ENCODE assay signal across 18 cellular contexts in genomic region chr17:79159471-79159870, GRCh38.
DNase-seq lines count a peak whose midpoint lies in the region; TF ChIP-seq lines count a peak whose summit lies in the region.
"Had no signal": no experiment of that assay in that cellular context is flagged by ENCODE, and none has a peak within 500 bp of the region (broad histone marks: within the 10 kb centered on the region; RNA-seq: fewer than 3 reads in every experiment).

No MANE protein-coding gene starts in this region.

- H3K27ac ChIP-seq in H9 (ENCODE audit: insufficient read length, low read depth, low read length) (no peak overlapping the region), WERI-Rb-1 (peak overlapping the region; percentile 2; the same call in 1 of the 2 replicates), endodermal cell (ENCODE audit: low read depth, low read length) (no peak overlapping the region), neuronal stem cell (replicated peaks; ENCODE audit: low read length) (no peak overlapping the region)
- H3K27ac ChIP-seq: A549, GM23248 had no signal

- TF ChIP-seq CTCF in H9 (conservative IDR thresholded peaks at IDR 0.05), result no peak
- no peak for TF ChIP-seq CTCF in WERI-Rb-1 (IDR thresholded peaks at IDR 0.05; ENCODE audit: low read depth, low read length)
- TF ChIP-seq CTCF in endodermal cell (conservative IDR thresholded peaks at IDR 0.05), result no peak

- H3K4me1 Mint-ChIP-seq in H9 (peaks cover 8 to 19% of the 10 kb centered on the region in 2 experiments), endodermal cell (no peaks in the 10 kb centered on the region)

- no CpG with 5 or more reads among the region's 6 CpGs for WGBS in H9 (ENCODE audit: extremely low coverage, insufficient read length, low lambda C conversion rate)
- 80 to 91% methylated on average over 2 to 6 of the region's 6 CpGs for WGBS in endodermal cell (ENCODE audit: insufficient coverage in 1 of 2, insufficient read length in 1 of 2), 2 experiments
- no CpG with 5 or more reads among the region's 6 CpGs for WGBS in neuronal stem cell (ENCODE audit: extremely low coverage in 2 of 2, insufficient read length in 2 of 2, insufficient replicate concordance in 1 of 2), 2 donors

- H2BK12ac ChIP-seq in H9 (ENCODE audit: insufficient read length, low read depth, low read length) (no peak overlapping the region), neuronal stem cell (ENCODE audit: low read length) (peak overlapping the region; percentile 84)

- no peaks in the 10 kb centered on the region for H3K23me2 ChIP-seq in H9 (ENCODE audit: insufficient read length, low read depth, low read length, poor library complexity, severe bottlenecking)

- no peaks in the 10 kb centered on the region for H3K4me1 ChIP-seq in H9 (ENCODE audit: insufficient read depth, low read length)
- no peaks in the 10 kb centered on the region for H3K4me1 ChIP-seq in endodermal cell (ENCODE audit: control insufficient read depth, insufficient read depth, low read length)
- peaks cover 0 to 6% of the 10 kb centered on the region in 2 donors for H3K4me1 ChIP-seq in neuronal stem cell (ENCODE audit: control insufficient read depth in 2 of 2, insufficient read depth in 1 of 2, low read depth in 1 of 2, low read length in 2 of 2)
- H3K4me1 ChIP-seq: A549, Caco-2, HAP-1 had no signal

- H3K36me3 ChIP-seq in WERI-Rb-1 (peaks cover 9% of the 10 kb centered on the region; the same call in 1 of the 2 replicates), endodermal cell (ENCODE audit: control insufficient read depth, insufficient read depth, low read length) (no peaks in the 10 kb centered on the region), neuronal stem cell (replicated peaks in 1 of 2; ENCODE audit: control insufficient read depth in 2 of 2, insufficient read depth in 2 of 2, low read length in 2 of 2) (no peaks in the 10 kb centered on the region)
- H3K36me3 ChIP-seq: HAP-1 had no signal

- H3K14ac ChIP-seq in H9 (ENCODE audit: insufficient read depth, low read length) (no peak overlapping the region), neuronal stem cell (ENCODE audit: low read length) (peak overlapping the region; percentile 71)

- DNase-seq in H9, result no peak
- DNase-seq in WERI-Rb-1, result no peak
- no peak for DNase-seq in endodermal cell
- DNase-seq in neuronal stem cell (ENCODE audit: low spot score), result no peak
- DNase-seq in occipital lobe (lab: John Stamatoyannopoulos, UW), result no peak
- DNase-seq in Ammon's horn (ENCODE audit: low spot score), result no peak
- no peak for DNase-seq in NCI-H524 (lab: John Stamatoyannopoulos, UW)
- DNase-seq: 8988T; ACHN; AML-193; C1 segment of cervical spinal cord; Caco-2; CD4-positive, alpha-beta memory T cell; DMS153; DND-41; GM23248 had no signal

- H2BK120ac ChIP-seq in H9 (ENCODE audit: low read depth, low read length, poor library complexity, severe bottlenecking) (no peak overlapping the region), neuronal stem cell (ENCODE audit: low read depth, low read length) (no peak overlapping the region)

- peak overlapping the region; percentile 18 for H3K23ac ChIP-seq in H9 (ENCODE audit: insufficient read length, low read depth, low read length)
- peak overlapping the region; percentile 73 for H3K23ac ChIP-seq in neuronal stem cell (ENCODE audit: low read depth, low read length, poor library complexity)

- no peaks in the 10 kb centered on the region for H3K27me3 ChIP-seq in H9 (ENCODE audit: insufficient read depth, low read length)
- no peaks in the 10 kb centered on the region for H3K27me3 ChIP-seq in WERI-Rb-1 (ENCODE audit: insufficient read depth, low read depth, severe bottlenecking)
- H3K27me3 ChIP-seq in endodermal cell (ENCODE audit: control insufficient read depth, insufficient read depth, low read length, poor library complexity, severe bottlenecking), result no peaks in the 10 kb centered on the region
- peaks cover 0 to 58% (median 0%) of the 10 kb centered on the region in 3 experiments for H3K27me3 ChIP-seq in neuronal stem cell (ENCODE audit: control insufficient read depth in 3 of 3, insufficient read depth in 3 of 3, low read depth in 1 of 3, low read length in 3 of 3)

- no peaks in the 10 kb centered on the region for H3K79me1 ChIP-seq in H9 (ENCODE audit: insufficient read depth, low read depth, low read length, poor library complexity, severe bottlenecking)
- no peaks in the 10 kb centered on the region for H3K79me1 ChIP-seq in neuronal stem cell (ENCODE audit: low read depth, low read length)

- no peak overlapping the region for H3K4ac ChIP-seq in H9 (ENCODE audit: low read depth, low read length)
- H3K4ac ChIP-seq in neuronal stem cell (ENCODE audit: low read length), result peak overlapping the region; percentile 76

- no peaks in the 10 kb centered on the region for H3K9me3 ChIP-seq in H9 (ENCODE audit: control insufficient read depth, low read depth, low read length)
- no peaks in the 10 kb centered on the region for H3K9me3 ChIP-seq in WERI-Rb-1 (ENCODE audit: severe bottlenecking)
- H3K9me3 ChIP-seq in endodermal cell (ENCODE audit: control insufficient read depth, low read length), result no peaks in the 10 kb centered on the region
- H3K9me3 ChIP-seq in neuronal stem cell (replicated peaks in 1 of 2; ENCODE audit: control insufficient read depth in 2 of 2, insufficient read depth in 1 of 2, low read depth in 1 of 2, low read length in 2 of 2), result no peaks in the 10 kb centered on the region
- H3K9me3 ChIP-seq: A549, Caco-2, HAP-1 had no signal

- H2AK5ac ChIP-seq in H9 (ENCODE audit: insufficient read length, low read length), result no peak overlapping the region
- peak overlapping the region; percentile 56 for H2AK5ac ChIP-seq in neuronal stem cell (ENCODE audit: low read depth, low read length)

- H3K36me3 Mint-ChIP-seq in H9 (ENCODE audit: insufficient read depth in 1 of 3, low read depth in 3 of 3), result no peaks in the 10 kb centered on the region
- H3K36me3 Mint-ChIP-seq in endodermal cell (ENCODE audit: low read depth), result no peaks in the 10 kb centered on the region
- H3K36me3 Mint-ChIP-seq: CD4-positive, alpha-beta memory T cell had no signal

- no peak overlapping the region for H4K8ac ChIP-seq in H9 (replicated peaks; ENCODE audit: insufficient read length, low read depth, low read length)
- H4K8ac ChIP-seq in neuronal stem cell (ENCODE audit: low read depth, low read length), result peak overlapping the region; percentile 17

- no peak overlapping the region for H3K4me2 ChIP-seq in H9 (ENCODE audit: insufficient read depth, insufficient read length, low read length)
- H3K4me2 ChIP-seq in neuronal stem cell (ENCODE audit: insufficient read depth, low read length, poor library complexity, severe bottlenecking), result no peak overlapping the region
- H3K4me2 ChIP-seq: A549 had no signal

- no peak overlapping the region for H3K56ac ChIP-seq in H9 (ENCODE audit: insufficient read length, low read depth, low read length)

- no peak overlapping the region for H2BK20ac ChIP-seq in H9 (ENCODE audit: low read depth, low read length, poor library complexity, severe bottlenecking)

- H2BK5ac ChIP-seq in H9 (ENCODE audit: insufficient read length, low read length), result no peak overlapping the region
- H2BK5ac ChIP-seq in neuronal stem cell (ENCODE audit: low read length), result peak overlapping the region; percentile 24

- H2BK15ac ChIP-seq in H9 (ENCODE audit: low read depth, low read length) (no peak overlapping the region), neuronal stem cell (ENCODE audit: low read length) (peak overlapping the region; percentile 58)

- no peak overlapping the region for H3K18ac ChIP-seq in H9 (ENCODE audit: insufficient read length, low read depth, low read length)
- H3K18ac ChIP-seq in neuronal stem cell (ENCODE audit: low read length), result peak overlapping the region; percentile 76

- H3K4me3 Mint-ChIP-seq in H9, result no peak overlapping the region
- no peak overlapping the region for H3K4me3 Mint-ChIP-seq in endodermal cell
- H3K4me3 Mint-ChIP-seq: CD4-positive, alpha-beta memory T cell had no signal

- H4K91ac ChIP-seq in H9 (ENCODE audit: insufficient read length, low read depth, low read length) (no peak overlapping the region), neuronal stem cell (ENCODE audit: low read depth, low read length, poor library complexity) (no peak overlapping the region)

- H3K4me3 ChIP-seq in WERI-Rb-1 (ENCODE audit: low read depth, low read length) (no peak overlapping the region), endodermal cell (ENCODE audit: low read length) (no peak overlapping the region), neuronal stem cell (ENCODE audit: low read length in 2 of 2) (no peak overlapping the region)
- H3K4me3 ChIP-seq: A549, GM23248, HAP-1 had no signal

- no peak overlapping the region for H3T11ph ChIP-seq in H9 (ENCODE audit: low read length)

- H3K9me3 Mint-ChIP-seq in H9, result no peaks in the 10 kb centered on the region
- H3K9me3 Mint-ChIP-seq in endodermal cell, result no peaks in the 10 kb centered on the region

- H3K79me2 ChIP-seq in H9 (ENCODE audit: insufficient read depth, low read length), result no peaks in the 10 kb centered on the region

- no peaks in the 10 kb centered on the region for H4K20me1 ChIP-seq in H9 (ENCODE audit: control insufficient read depth, insufficient read depth, insufficient read length)

- H3K27ac Mint-ChIP-seq in H9 (no peak overlapping the region), endodermal cell (peak overlapping the region; percentile 55)
- H3K27ac Mint-ChIP-seq: CD4-positive, alpha-beta memory T cell had no signal

- no peak overlapping the region for H3K9ac ChIP-seq in H9 (ENCODE audit: extremely low read depth, insufficient read length, low read length)
- no peak overlapping the region for H3K9ac ChIP-seq in endodermal cell (ENCODE audit: extremely low read depth, low read length, poor library complexity, severe bottlenecking)
- H3K9ac ChIP-seq in neuronal stem cell (ENCODE audit: low read depth, low read length, poor library complexity), result peak overlapping the region; percentile 77
- H3K9ac ChIP-seq: GM23248 had no signal

- H3K27me3 Mint-ChIP-seq in H9 (ENCODE audit: low read depth) (peaks cover 2% of the 10 kb centered on the region; the same call in 1 of the 2 replicates), endodermal cell (ENCODE audit: insufficient read depth) (no peaks in the 10 kb centered on the region)

- H2AFZ ChIP-seq in H9 (ENCODE audit: low read length), result no peak overlapping the region
- no peak overlapping the region for H2AFZ ChIP-seq in neuronal stem cell (ENCODE audit: low read length)
- H2AFZ ChIP-seq: GM23248 had no signal

- H4K5ac ChIP-seq in H9 (ENCODE audit: insufficient read length, low read depth, low read length), result no peak overlapping the region
